ENCODE assay signal across 21 cellular contexts in the genomic region with DNA sequence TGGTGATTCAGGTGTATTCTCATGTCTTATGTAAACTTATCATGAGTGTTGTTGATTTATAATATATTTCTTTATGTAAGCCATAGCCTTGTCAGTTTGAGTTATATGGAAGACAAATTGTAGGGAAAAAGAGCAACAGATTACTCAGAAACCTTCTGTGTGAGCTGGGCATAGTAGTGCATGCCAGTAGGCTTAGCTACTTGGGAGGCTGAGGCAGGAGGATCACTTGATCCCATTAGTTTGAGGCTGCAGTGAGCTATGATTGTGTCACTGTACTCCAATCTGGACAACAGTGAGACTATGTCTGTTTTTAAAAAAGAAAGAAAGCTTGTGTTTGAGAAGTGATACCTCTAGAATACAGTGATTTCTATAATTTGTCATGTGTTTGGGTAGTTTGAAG. TPM values are rescaled to one million over a fixed set of nuclear protein-coding genes. Genes with fewer than 3 reads are reported as not detected.
DNase-seq lines count a peak whose midpoint lies in the region; ATAC-seq and TF ChIP-seq lines count a peak whose summit lies in the region.
"Had no signal": no experiment of that assay in that cellular context is flagged by ENCODE, and none has a peak within 500 bp of the region (broad histone marks: within the 10 kb centered on the region; RNA-seq: fewer than 3 reads in every experiment).

No MANE protein-coding gene starts in this region.

- H3F3A ChIP-seq in GM23338 (replicated peaks; ENCODE audit: low read depth) (no peaks in the 10 kb centered on the region), PC-9 (ENCODE audit: insufficient read depth, low read depth) (peaks cover 37% of the 10 kb centered on the region; the same call in 1 of the 2 replicates)

- H3K4me2 ChIP-seq in BLaER1, result peak overlapping the region; percentile 91
- H3K4me2 ChIP-seq in GM23338, result peak overlapping the region; percentile 95
- H3K4me2 ChIP-seq in PC-9, result peak overlapping the region; percentile 85

- TF ChIP-seq CTCF in GM23338 (conservative IDR thresholded peaks at IDR 0.05; ENCODE audit: low read depth in 2 of 2) (no peak), PC-9 (conservative IDR thresholded peaks at IDR 0.05) (no peak), nephron progenitor cell (IDR thresholded peaks at IDR 0.05) (no peak)

- H3K36me3 ChIP-seq in BLaER1 (peaks cover 35% of the 10 kb centered on the region), GM23338 (ENCODE audit: insufficient read depth) (peaks cover 21% of the 10 kb centered on the region; the same call in 1 of the 2 replicates), PC-9 (ENCODE audit: low read depth) (peaks cover 16% of the 10 kb centered on the region)

- H3K79me2 ChIP-seq in GM23338 (replicated peaks; ENCODE audit: insufficient read depth) (peaks cover 29% of the 10 kb centered on the region), PC-9 (ENCODE audit: low read depth) (peaks cover 27% of the 10 kb centered on the region)

- intact Hi-C loops in PC-9 (cut with micrococcal nuclease; ENCODE audit: unreplicated experiment), result loop anchor here (5.0 to 10.0 kb wide), 2 partner anchors 92 to 211 kb away; a partner anchor contains a TSS

- H3K27me3 Mint-ChIP-seq in GM23338 (ENCODE audit: insufficient read depth, low read depth, poor library complexity), result peaks cover 7% of the 10 kb centered on the region
- H3K27me3 Mint-ChIP-seq in nephron progenitor cell (ENCODE audit: low read depth, poor library complexity), result no peaks in the 10 kb centered on the region
- no peaks in the 10 kb centered on the region for H3K27me3 Mint-ChIP-seq in T-helper 2 cell treated with Interferon-gamma antibody and Interleukin-4, amounts not matched to agents 5 μg/mL and 100 μg/mL, for 36 hours (ENCODE audit: low read depth)
- H3K27me3 Mint-ChIP-seq: activated CD4-positive, alpha-beta T cell treated with anti-CD3 and anti-CD28 coated beads, Interleukin-2, amount 10 ng/mL, durations not matched to agents 24 days and 14 days; IgD-negative memory B cell had no signal

- no peak overlapping the region for H2AFZ ChIP-seq in GM23338
- no peak overlapping the region for H2AFZ ChIP-seq in PC-9

- H3K9me3 Mint-ChIP-seq in GM23338 (no peaks in the 10 kb centered on the region), nephron progenitor cell (no peaks in the 10 kb centered on the region)
- H3K9me3 Mint-ChIP-seq in T-helper 2 cell treated with Interferon-gamma antibody and Interleukin-4, amounts not matched to agents 5 μg/mL and 100 μg/mL, for 36 hours, result no peaks in the 10 kb centered on the region
- H3K9me3 Mint-ChIP-seq: activated CD4-positive, alpha-beta T cell treated with anti-CD3 and anti-CD28 coated beads, Interleukin-2, amount 10 ng/mL, durations not matched to agents 24 days and 14 days; IgD-negative memory B cell had no signal

- peaks cover 28% of the 10 kb centered on the region for H3K27me3 ChIP-seq in BLaER1
- H3K27me3 ChIP-seq in GM23338 (ENCODE audit: insufficient read depth), result no peaks in the 10 kb centered on the region
- H3K27me3 ChIP-seq in PC-9 (ENCODE audit: insufficient read depth, low read depth), result no peaks in the 10 kb centered on the region
- H3K27me3 ChIP-seq: esophagus muscularis mucosa, testis had no signal

- POLR2A ChIA-PET in PC-9 (lab: Charles Lee; ENCODE audit: unreplicated experiment), result interaction anchor here (0.6 to 0.7 kb wide), 3 partner anchors 120 to 765 kb away, joined by 4 to 5 read pairs (median 4); a partner anchor contains a TSS

- H3K9me3 ChIP-seq in BLaER1 (no peaks in the 10 kb centered on the region), PC-9 (ENCODE audit: insufficient read depth, low read depth) (no peaks in the 10 kb centered on the region)
- H3K9me3 ChIP-seq: Caco-2, esophagus muscularis mucosa, testis had no signal

- H3K9me2 ChIP-seq in GM23338 (ENCODE audit: insufficient read depth) (no peaks in the 10 kb centered on the region), PC-9 (ENCODE audit: insufficient read depth) (no peaks in the 10 kb centered on the region)

- no peak for ATAC-seq in GM23338
- ATAC-seq in HG02973 (IDR thresholded peaks at IDR 0.05; ENCODE audit: unreplicated experiment), result no peak
- no peak for ATAC-seq in GM21786 (IDR thresholded peaks at IDR 0.05; ENCODE audit: unreplicated experiment)
- ATAC-seq: left ventricle myocardium superior had no signal

- H3K4me1 ChIP-seq in BLaER1, result peaks cover 24% of the 10 kb centered on the region
- peaks cover 17% of the 10 kb centered on the region for H3K4me1 ChIP-seq in GM23338 (ENCODE audit: insufficient read depth)
- peaks cover 37% of the 10 kb centered on the region for H3K4me1 ChIP-seq in PC-9 (replicated peaks; ENCODE audit: insufficient read depth)

- H3K27ac ChIP-seq in BLaER1, result no peak overlapping the region
- 0 out of 2 replicates have a peak overlapping the region, but pooled peaks have one; percentile 7 for H3K27ac ChIP-seq in GM23338 (ENCODE audit: low read depth)
- no peak overlapping the region for H3K27ac ChIP-seq in PC-9
- H3K27ac ChIP-seq: testis had no signal

- H3K4me3 Mint-ChIP-seq in GM23338 (no peak overlapping the region), nephron progenitor cell (no peak overlapping the region)
- H3K4me3 Mint-ChIP-seq in T-helper 2 cell treated with Interferon-gamma antibody and Interleukin-4, amounts not matched to agents 5 μg/mL and 100 μg/mL, for 36 hours, result no peak overlapping the region
- H3K4me3 Mint-ChIP-seq: IgD-negative memory B cell had no signal

- no peak for DNase-seq in GM23338 (ENCODE audit: low spot score)
- DNase-seq in PC-9, result no peak
- no peak for DNase-seq in nephron progenitor cell
- no peak for DNase-seq in T-helper 2 cell treated with Interferon-gamma antibody and Interleukin-4, amounts not matched to agents 5 μg/mL and 100 μg/mL, for 36 hours (ENCODE audit: low spot score)
- DNase-seq: activated CD4-positive, alpha-beta T cell treated with anti-CD3 and anti-CD28 coated beads, Interleukin-2, amount 10 ng/mL, durations not matched to agents 24 days and 14 days; activated gamma-delta T cell treated with Interleukin-2 at 50 U/mL for 16 hours; anterior cingulate cortex; Caco-2; cerebellar nuclear complex; left ventricle myocardium superior; NCI-H187 treated with DMSO at 0.1 percent for 48 hours; NCI-H226; NCI-H82; RPMI8226; stimulated activated CD4-positive, alpha-beta T cell treated with anti-CD3 and anti-CD28 coated beads, Interleukin-12 subunit alpha, Interleukin-12 subunit beta, amount 100 ng/mL, for 4 hours; testis had no signal

- H3K4me1 Mint-ChIP-seq in GM23338 (peaks cover 12% of the 10 kb centered on the region), nephron progenitor cell (peaks cover 4% of the 10 kb centered on the region)
- peaks cover 29% of the 10 kb centered on the region for H3K4me1 Mint-ChIP-seq in T-helper 2 cell treated with Interferon-gamma antibody and Interleukin-4, amounts not matched to agents 5 μg/mL and 100 μg/mL, for 36 hours (ENCODE audit: low read depth)

- BruUV-seq in PC-9 (replicated peaks; lab: Mats Ljungman, UMichigan), result no TSS peak

- H4K20me1 ChIP-seq in BLaER1, result peaks cover 14% of the 10 kb centered on the region; the same call in 1 of the 2 replicates
- peaks cover 20% of the 10 kb centered on the region for H4K20me1 ChIP-seq in GM23338 (replicated peaks; ENCODE audit: insufficient read depth)
- H4K20me1 ChIP-seq in PC-9 (ENCODE audit: insufficient read depth), result no peaks in the 10 kb centered on the region

- CTCF ChIA-PET in PC-9 (lab: Charles Lee), result interaction anchor here (1.1 kb wide), 1 partner anchor 9 kb away, joined by 4 read pairs; no protein-coding TSS in a partner anchor

- no peak overlapping the region for H3K4me3 ChIP-seq in BLaER1
- no peak overlapping the region for H3K4me3 ChIP-seq in GM23338
- peak overlapping the region; percentile 91; the same call in 1 of the 2 replicates for H3K4me3 ChIP-seq in PC-9
- H3K4me3 ChIP-seq: testis had no signal

- H3K9ac ChIP-seq in BLaER1, result no peak overlapping the region

- H3K27ac Mint-ChIP-seq in GM23338 (no peak overlapping the region), nephron progenitor cell (peak overlapping the region; percentile 12)
- no peak overlapping the region for H3K27ac Mint-ChIP-seq in T-helper 2 cell treated with Interferon-gamma antibody and Interleukin-4, amounts not matched to agents 5 μg/mL and 100 μg/mL, for 36 hours
- H3K27ac Mint-ChIP-seq: activated CD4-positive, alpha-beta T cell treated with anti-CD3 and anti-CD28 coated beads, Interleukin-2, amount 10 ng/mL, durations not matched to agents 24 days and 14 days; IgD-negative memory B cell had no signal

- peaks cover 30% of the 10 kb centered on the region for H3K36me3 Mint-ChIP-seq in GM23338 (ENCODE audit: low read depth)
- peaks cover 28% of the 10 kb centered on the region for H3K36me3 Mint-ChIP-seq in nephron progenitor cell (ENCODE audit: low read depth)
- peaks cover 22% of the 10 kb centered on the region for H3K36me3 Mint-ChIP-seq in T-helper 2 cell treated with Interferon-gamma antibody and Interleukin-4, amounts not matched to agents 5 μg/mL and 100 μg/mL, for 36 hours (ENCODE audit: low read depth)

TF ChIP-seq in GM23338, 12 proteins besides CTCF, POLR2A, EP300 and RAD21 (continues in another document):
- no peak for TF ChIP-seq ZNF114 (CRISPR knock-in tag; IDR thresholded peaks at IDR 0.05)
- no peak for TF ChIP-seq STAT1 (IDR thresholded peaks at IDR 0.05; ENCODE audit: unreplicated experiment)
- TF ChIP-seq, protein P1, sequence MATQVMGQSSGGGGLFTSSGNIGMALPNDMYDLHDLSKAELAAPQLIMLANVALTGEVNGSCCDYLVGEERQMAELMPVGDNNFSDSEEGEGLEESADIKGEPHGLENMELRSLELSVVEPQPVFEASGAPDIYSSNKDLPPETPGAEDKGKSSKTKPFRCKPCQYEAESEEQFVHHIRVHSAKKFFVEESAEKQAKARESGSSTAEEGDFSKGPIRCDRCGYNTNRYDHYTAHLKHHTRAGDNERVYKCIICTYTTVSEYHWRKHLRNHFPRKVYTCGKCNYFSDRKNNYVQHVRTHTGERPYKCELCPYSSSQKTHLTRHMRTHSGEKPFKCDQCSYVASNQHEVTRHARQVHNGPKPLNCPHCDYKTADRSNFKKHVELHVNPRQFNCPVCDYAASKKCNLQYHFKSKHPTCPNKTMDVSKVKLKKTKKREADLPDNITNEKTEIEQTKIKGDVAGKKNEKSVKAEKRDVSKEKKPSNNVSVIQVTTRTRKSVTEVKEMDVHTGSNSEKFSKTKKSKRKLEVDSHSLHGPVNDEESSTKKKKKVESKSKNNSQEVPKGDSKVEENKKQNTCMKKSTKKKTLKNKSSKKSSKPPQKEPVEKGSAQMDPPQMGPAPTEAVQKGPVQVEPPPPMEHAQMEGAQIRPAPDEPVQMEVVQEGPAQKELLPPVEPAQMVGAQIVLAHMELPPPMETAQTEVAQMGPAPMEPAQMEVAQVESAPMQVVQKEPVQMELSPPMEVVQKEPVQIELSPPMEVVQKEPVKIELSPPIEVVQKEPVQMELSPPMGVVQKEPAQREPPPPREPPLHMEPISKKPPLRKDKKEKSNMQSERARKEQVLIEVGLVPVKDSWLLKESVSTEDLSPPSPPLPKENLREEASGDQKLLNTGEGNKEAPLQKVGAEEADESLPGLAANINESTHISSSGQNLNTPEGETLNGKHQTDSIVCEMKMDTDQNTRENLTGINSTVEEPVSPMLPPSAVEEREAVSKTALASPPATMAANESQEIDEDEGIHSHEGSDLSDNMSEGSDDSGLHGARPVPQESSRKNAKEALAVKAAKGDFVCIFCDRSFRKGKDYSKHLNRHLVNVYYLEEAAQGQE (IDR thresholded peaks at IDR 0.05; ENCODE audit: unreplicated experiment), result no peak

RNA-seq across cellular contexts. Expression of a gene that starts 2.2 kb away (rescaled TPM):
- total RNA-seq in GM23338 (2014; rRNA removed; shearing (Covaris generic)), result 4.5 and 6.6 TPM in 2 replicates
- polyA plus RNA-seq in GM23338 (2016; fragmentation: Nextera tagmentation; extraction: Ambion mirVana), result 2.6 and 3.3 TPM in 2 replicates
- total RNA-seq in PC-9 (2021), result 3.2 and 3.6 TPM in 2 replicates
